Comparison of ENCODE assay signal across 8 cellular contexts in genomic region chr12:31682136-31682962, GRCh38.
A peak's percentile ranks its signal among the peaks of the same experiment; 100 is the strongest.
DNase-seq lines count a peak whose midpoint lies in the region; ATAC-seq and TF ChIP-seq lines count a peak whose summit lies in the region.

No MANE protein-coding gene starts in this region.

- DNase-seq in NCI-H2029 treated with DMSO at 0.1 percent for 48 hours (lab: John Stamatoyannopoulos, UW) (peak; percentile 81), T-helper 9 cell (peak; percentile 38), astrocyte of the cerebellum (ENCODE audit: low read depth) (peak; percentile 62), iPS-NIHi11 (ENCODE audit: low spot score) (peak; percentile 81)
- peak; percentile 56 to 69 for DNase-seq in stimulated activated CD4-positive, alpha-beta T cell treated with anti-CD3 and anti-CD28 coated beads, Interleukin-2, amount 100 ng/mL, for 24 hours

- in situ Hi-C loops in astrocyte of the cerebellum (cut with HindIII; ENCODE audit: low sequenced_read_pairs), result no loop called here

- H3K4me3 ChIP-seq in astrocyte of the cerebellum (ENCODE audit: low read depth, low read length), result no peak overlapping the region

- H3K27ac ChIP-seq in 22Rv1, result no peak overlapping the region

- TF ChIP-seq CTCF in 22Rv1 (IDR thresholded peaks at IDR 0.05) (peak; percentile 96), astrocyte of the cerebellum (IDR thresholded peaks at IDR 0.05; ENCODE audit: low read depth, low read length, missing control alignments) (peak; percentile 67)

- ATAC-seq in GM18511 (IDR thresholded peaks at IDR 0.05; ENCODE audit: unreplicated experiment) (peak; percentile 77), HG03060 (IDR thresholded peaks at IDR 0.05; ENCODE audit: low read depth, unreplicated experiment) (peak; percentile 43)
